ENCODE assay signal across 8 cellular contexts in genomic region chr19:42279148-42279901, GRCh38. TPM values are rescaled to one million over a fixed set of nuclear protein-coding genes. Genes with fewer than 3 reads are reported as not detected.
DNase-seq lines count a peak whose midpoint lies in the region; ATAC-seq, FAIRE-seq and TF ChIP-seq lines count a peak whose summit lies in the region.

No MANE protein-coding gene starts in this region.

- TF ChIP-seq CTCF in GM12878 (IDR thresholded peaks at IDR 0.05 in 2 of 3, conservative IDR thresholded peaks at IDR 0.05 in 1 of 3; ENCODE audit: control insufficient read depth in 2 of 3, extremely low read depth in 1 of 3, insufficient read depth in 1 of 3, low read depth in 3 of 3, low read length in 3 of 3) (no peak), upper lobe of right lung (IDR thresholded peaks at IDR 0.05) (no peak)

- ATAC-seq in Right ventricle myocardium inferior (no peak), left ventricle myocardium superior (no peak), GM12878 (no peak), upper lobe of right lung (no peak), HG03108 (IDR thresholded peaks at IDR 0.05; ENCODE audit: unreplicated experiment) (no peak), GM21381 (IDR thresholded peaks at IDR 0.05; ENCODE audit: unreplicated experiment) (no peak)

- RAD21 ChIA-PET in GM12878 (lab: Charles Lee; ENCODE audit: unreplicated experiment), result interaction anchor here (0.6 to 5.5 kb wide), 12 partner anchors 9 to 171 kb away, joined by 3 to 82 read pairs (median 6); partner anchors contain the start of genes CIC, GSK3A and ZNF526

- peaks cover 24% of the 10 kb centered on the region for H3K79me2 ChIP-seq in GM12878 (ENCODE audit: control insufficient read depth, insufficient read depth, low read length)

- CTCF ChIA-PET in GM12878 (lab: Yijun Ruan, JAX), result interaction anchor here (0.8 to 6.7 kb wide), 28 partner anchors 9 to 175 kb away, joined by 3 to 111 read pairs (median 6); partner anchors contain the start of genes CIC, ERF, GSK3A and POU2F2

- H3K27ac ChIP-seq in GM12878 (ENCODE audit: control insufficient read depth, insufficient read depth), result peak overlapping the region; percentile 55
- H3K27ac ChIP-seq in upper lobe of right lung, result peak overlapping the region; percentile 80

- no peak for TF ChIP-seq EP300 in GM12878 (IDR thresholded peaks at IDR 0.05; ENCODE audit: borderline replicate concordance in 1 of 2, control insufficient read depth in 1 of 2, low read depth in 2 of 2, low read length in 2 of 2)

- peaks cover 53% of the 10 kb centered on the region for H3K4me1 ChIP-seq in GM12878 (ENCODE audit: control insufficient read depth, insufficient read depth, low read length)
- H3K4me1 ChIP-seq in upper lobe of right lung, result peaks cover 71% of the 10 kb centered on the region

- no peaks in the 10 kb centered on the region for H3K9me3 ChIP-seq in GM12878 (replicated peaks; ENCODE audit: control insufficient read depth, insufficient read depth, low read length)
- no peaks in the 10 kb centered on the region for H3K9me3 ChIP-seq in upper lobe of right lung

- H3K4me3 ChIP-seq in GM12878, result peak overlapping the region; percentile 98
- peak overlapping the region; percentile 83 for H3K4me3 ChIP-seq in upper lobe of right lung

- peak; percentile 41 for FAIRE-seq in GM12878 (lab: Jason Lieb, UNC)

- SMC1A ChIA-PET in GM12878 (lab: Charles Lee; ENCODE audit: uncharacterized antibody, unreplicated experiment), result interaction anchor here (0.8 to 5.1 kb wide), 17 partner anchors 9 to 170 kb away, joined by 3 to 70 read pairs (median 4); partner anchors contain the start of genes CIC, GSK3A, PAFAH1B3 and POU2F2

- H4K20me1 ChIP-seq in GM12878 (ENCODE audit: control insufficient read depth, insufficient read depth), result no peaks in the 10 kb centered on the region; the same call in 1 of the 2 replicates

- no peak for TF ChIP-seq POLR2A in GM12878 (IDR thresholded peaks at IDR 0.05; ENCODE audit: low read depth, low read length)

- no peak for TF ChIP-seq RAD21 in GM12878 (IDR thresholded peaks at IDR 0.05; ENCODE audit: insufficient read depth, low read depth, low read length)

- intact Hi-C loops in Right ventricle myocardium inferior (cut with DNase I), result no loop called here
- intact Hi-C loops in left ventricle myocardium superior (cut with micrococcal nuclease), result no loop called here
- intact Hi-C loops in GM12878 (cut with micrococcal nuclease; ENCODE audit: unreplicated experiment), result no loop called here
- intact Hi-C loops in upper lobe of right lung (cut with DNase I), result no loop called here

- under 1% methylated on average over 6 of the region's 6 CpGs for WGBS in GM12878 (ENCODE audit: insufficient coverage, insufficient replicate concordance, low lambda C conversion rate, missing lambda C conversion rate)

- peaks cover 3% of the 10 kb centered on the region in 2 experiments; a peak in 3 of 4 replicates for H3K36me3 ChIP-seq in GM12878 (ENCODE audit: control insufficient read depth in 2 of 2, insufficient read depth in 2 of 2, low read length in 1 of 2)
- peaks cover 10% of the 10 kb centered on the region for H3K36me3 ChIP-seq in upper lobe of right lung

- H2AFZ ChIP-seq in GM12878 (ENCODE audit: control insufficient read depth, low read depth, low read length), result peak overlapping the region; percentile 66; the same call in 1 of the 2 replicates

- peak overlapping the region; percentile 45 for H3K9ac ChIP-seq in GM12878 (ENCODE audit: control insufficient read depth, insufficient read depth, low read length)

- TSS peak; percentile 23 for BruUV-seq in GM12878 (replicated peaks; lab: Mats Ljungman, UMichigan)

- peak overlapping the region; percentile 97 for H3K4me2 ChIP-seq in GM12878 (ENCODE audit: control insufficient read depth, insufficient read depth)

- POLR2A ChIA-PET in GM12878 (lab: Charles Lee), result interaction anchor here (0.5 to 5.1 kb wide), 8 partner anchors 9 to 1850 kb away, joined by 3 to 51 read pairs (median 4); partner anchors contain the start of genes CIC, GSK3A and POU2F2

- H3K27me3 ChIP-seq in GM12878 (replicated peaks in 1 of 2; ENCODE audit: control insufficient read depth in 2 of 2, insufficient read depth in 2 of 2, low read length in 1 of 2), result no peaks in the 10 kb centered on the region
- no peaks in the 10 kb centered on the region for H3K27me3 ChIP-seq in upper lobe of right lung

- DNase-seq in Right ventricle myocardium inferior (ENCODE audit: missing footprints) (peak; percentile 15), left ventricle myocardium superior (no peak), GM12878 (ENCODE audit: low read depth, low spot score) (no peak), medulla oblongata (ENCODE audit: extremely low spot score) (peak; percentile 74), upper lobe of right lung (no peak), NCI-H524 treated with DMSO at 0.1 percent for 48 hours (lab: John Stamatoyannopoulos, UW) (no peak)

- in situ Hi-C loops in GM12878 (cut with MboI), result loop anchor here (5.0 kb wide), 1 partner anchor 147 kb away; the partner anchor contains the start of gene POU2F2

RNA-seq across cellular contexts. Expression of gene CIC, which starts 10.3 kb away (rescaled TPM):
- total RNA-seq in Right ventricle myocardium inferior, result 34.6 TPM
- 37.1 TPM for total RNA-seq in left ventricle myocardium superior
- total RNA-seq in GM12878 (2013; cell fraction: nucleolus; rRNA removed), result 33.3 and 49.5 TPM in 2 replicates
- 8.0 and 9.5 TPM in 2 replicates for total RNA-seq in GM12878 (2014; rRNA removed)
- total RNA-seq in GM12878 (2014; rRNA removed; fragmentation: Illumina TruSeq; extraction: Trizol), result 4.3 and 6.5 TPM in 2 replicates
- total RNA-seq in GM12878 (2021), result 47.3 and 50.6 TPM in 2 replicates
- polyA plus RNA-seq in GM12878 (2011; ENCODE audit: low read depth), result 9.5 TPM
- 2.4 and 3.8 TPM in 2 replicates for polyA plus RNA-seq in GM12878 (2011; rRNA removed)
- polyA plus RNA-seq in GM12878 (2011; cell fraction: cytosol; rRNA removed), result 6.7 and 9.9 TPM in 2 replicates
- 76.7 and 94.7 TPM in 2 replicates for polyA plus RNA-seq in GM12878 (2011; cell fraction: nucleus; rRNA removed)
- 29.1 and 30.8 TPM in 2 replicates for polyA plus RNA-seq in GM12878 (2012)
- 1.7 and 7.4 TPM in 2 replicates for polyA plus RNA-seq in GM12878 (2014; fragmentation: Illumina TruSeq; extraction: Trizol)
- polyA plus RNA-seq in GM12878 (2014; fragmentation: Nextera tagmentation; extraction: Ambion mirVana), result under 1 TPM; 0.18 to 0.24 TPM
- polyA plus RNA-seq in GM12878 (2014; rRNA removed), result 24.0 and 27.7 TPM in 2 replicates
- polyA plus RNA-seq in GM12878 (2016; fragmentation: Nextera tagmentation; extraction: Ambion mirVana), result 1 to 10 TPM; 6.9 to 8.1 TPM
- polyA minus RNA-seq in GM12878 (2011; rRNA and poly(A)+ RNA removed), result 2.1 and 9.8 TPM in 2 replicates
- polyA minus RNA-seq in GM12878 (2011; cell fraction: cytosol; rRNA and poly(A)+ RNA removed), result 10.2 and 11.2 TPM in 2 replicates
- polyA minus RNA-seq in GM12878 (2011; cell fraction: nucleus; rRNA and poly(A)+ RNA removed), result 13.1 and 24.6 TPM in 2 replicates
- 76.7 TPM for total RNA-seq in upper lobe of right lung

RNA-seq across cellular contexts. Expression of gene PRR19, which starts 22.6 kb away (rescaled TPM):
- total RNA-seq in Right ventricle myocardium inferior (0.51 TPM), left ventricle myocardium superior (not detected), GM12878 (2014; rRNA removed) (0.73 and 0.82 TPM in 2 replicates), GM12878 (2014; rRNA removed; fragmentation: Illumina TruSeq; extraction: Trizol) (0.18 and 0.31 TPM in 2 replicates), GM12878 (2021) (0.80 and 1.4 TPM in 2 replicates), upper lobe of right lung (0.52 TPM)
- total RNA-seq in GM12878 (2013; cell fraction: nucleolus; rRNA removed), result 0.19 TPM in 1 of 2 replicates, not detected in the other
- 0.29 TPM for polyA plus RNA-seq in GM12878 (2011; ENCODE audit: low read depth)
- polyA plus RNA-seq in GM12878 (2011; rRNA removed) (0.15 TPM in 1 of 2 replicates, not detected in the other), GM12878 (2014; fragmentation: Illumina TruSeq; extraction: Trizol) (0.11 and 0.43 TPM in 2 replicates), GM12878 (2014; fragmentation: Nextera tagmentation; extraction: Ambion mirVana) (under 1 TPM in 1 of 2 experiments, not detected in 1; 0.09 TPM), GM12878 (2014; rRNA removed) (0.81 and 1.7 TPM in 2 replicates), GM12878 (2016; fragmentation: Nextera tagmentation; extraction: Ambion mirVana) (1 to 10 TPM; 1.1 to 1.7 TPM)
- 0.50 and 0.55 TPM in 2 replicates for polyA plus RNA-seq in GM12878 (2011; cell fraction: cytosol; rRNA removed)
- polyA plus RNA-seq in GM12878 (2011; cell fraction: nucleus; rRNA removed), result 0.38 and 0.43 TPM in 2 replicates
- polyA plus RNA-seq in GM12878 (2012), result 0.38 and 0.49 TPM in 2 replicates
- polyA minus RNA-seq in GM12878 (2011; rRNA and poly(A)+ RNA removed), result 0.21 and 0.37 TPM in 2 replicates
- polyA minus RNA-seq in GM12878 (2011; cell fraction: cytosol; rRNA and poly(A)+ RNA removed), result not detected in 2 replicates
- not detected in 2 replicates for polyA minus RNA-seq in GM12878 (2011; cell fraction: nucleus; rRNA and poly(A)+ RNA removed)

RNA-seq across cellular contexts. Expression of gene PAFAH1B3, which starts 23.1 kb away (rescaled TPM):
- total RNA-seq in Right ventricle myocardium inferior, result 3.7 TPM
- total RNA-seq in left ventricle myocardium superior, result 2.6 TPM
- 5.1 and 6.4 TPM in 2 replicates for total RNA-seq in GM12878 (2013; cell fraction: nucleolus; rRNA removed)
- 57.7 and 78.6 TPM in 2 replicates for total RNA-seq in GM12878 (2014; rRNA removed)
- total RNA-seq in GM12878 (2014; rRNA removed; fragmentation: Illumina TruSeq; extraction: Trizol), result 32.0 and 41.3 TPM in 2 replicates
- total RNA-seq in GM12878 (2021), result 68.8 and 72.9 TPM in 2 replicates
- polyA plus RNA-seq in GM12878 (2011; ENCODE audit: low read depth), result 20.5 TPM
- 8.8 and 30.5 TPM in 2 replicates for polyA plus RNA-seq in GM12878 (2011; rRNA removed)
- 57.1 and 73.1 TPM in 2 replicates for polyA plus RNA-seq in GM12878 (2011; cell fraction: cytosol; rRNA removed)
- 43.1 and 44.9 TPM in 2 replicates for polyA plus RNA-seq in GM12878 (2011; cell fraction: nucleus; rRNA removed)
- 29.8 and 33.2 TPM in 2 replicates for polyA plus RNA-seq in GM12878 (2012)
- 15.2 and 46.6 TPM in 2 replicates for polyA plus RNA-seq in GM12878 (2014; fragmentation: Illumina TruSeq; extraction: Trizol)
- 10 to 100 TPM in 1 of 2 experiments, 1 to 10 TPM in 1; 6.2 to 23.1 TPM for polyA plus RNA-seq in GM12878 (2014; fragmentation: Nextera tagmentation; extraction: Ambion mirVana)
- polyA plus RNA-seq in GM12878 (2014; rRNA removed), result 56.1 and 66.2 TPM in 2 replicates
- polyA plus RNA-seq in GM12878 (2016; fragmentation: Nextera tagmentation; extraction: Ambion mirVana), result 10 to 100 TPM; 77.7 to 79.6 TPM
- 18.4 and 30.6 TPM in 2 replicates for polyA minus RNA-seq in GM12878 (2011; rRNA and poly(A)+ RNA removed)
- polyA minus RNA-seq in GM12878 (2011; cell fraction: cytosol; rRNA and poly(A)+ RNA removed), result 14.2 and 19.0 TPM in 2 replicates
- polyA minus RNA-seq in GM12878 (2011; cell fraction: nucleus; rRNA and poly(A)+ RNA removed), result 8.0 and 13.3 TPM in 2 replicates
- total RNA-seq in upper lobe of right lung, result 13.2 TPM

RNA-seq across cellular contexts. Expression of gene ERF, which starts 24.4 kb away (rescaled TPM):
- 44.4 TPM for total RNA-seq in Right ventricle myocardium inferior
- 46.0 TPM for total RNA-seq in left ventricle myocardium superior
- total RNA-seq in GM12878 (2013; cell fraction: nucleolus; rRNA removed), result 29.9 and 31.1 TPM in 2 replicates
- 15.9 and 22.2 TPM in 2 replicates for total RNA-seq in GM12878 (2014; rRNA removed)
- 12.1 and 12.8 TPM in 2 replicates for total RNA-seq in GM12878 (2014; rRNA removed; fragmentation: Illumina TruSeq; extraction: Trizol)
- total RNA-seq in GM12878 (2021), result 51.8 and 56.3 TPM in 2 replicates
- 3.6 TPM for polyA plus RNA-seq in GM12878 (2011; ENCODE audit: low read depth)
- polyA plus RNA-seq in GM12878 (2011; rRNA removed), result 15.1 and 34.5 TPM in 2 replicates
- 23.3 and 39.9 TPM in 2 replicates for polyA plus RNA-seq in GM12878 (2011; cell fraction: cytosol; rRNA removed)
- 164 and 188 TPM in 2 replicates for polyA plus RNA-seq in GM12878 (2011; cell fraction: nucleus; rRNA removed)
- 21.7 and 22.0 TPM in 2 replicates for polyA plus RNA-seq in GM12878 (2012)
- polyA plus RNA-seq in GM12878 (2014; fragmentation: Illumina TruSeq; extraction: Trizol), result 4.9 and 17.8 TPM in 2 replicates
- under 1 TPM; 0.02 to 0.04 TPM for polyA plus RNA-seq in GM12878 (2014; fragmentation: Nextera tagmentation; extraction: Ambion mirVana)
- 33.0 and 40.2 TPM in 2 replicates for polyA plus RNA-seq in GM12878 (2014; rRNA removed)
- polyA plus RNA-seq in GM12878 (2016; fragmentation: Nextera tagmentation; extraction: Ambion mirVana), result 1 to 10 TPM; 8.3 to 8.9 TPM
- 27.0 and 49.3 TPM in 2 replicates for polyA minus RNA-seq in GM12878 (2011; rRNA and poly(A)+ RNA removed)
- polyA minus RNA-seq in GM12878 (2011; cell fraction: cytosol; rRNA and poly(A)+ RNA removed), result 19.8 and 25.4 TPM in 2 replicates
- polyA minus RNA-seq in GM12878 (2011; cell fraction: nucleus; rRNA and poly(A)+ RNA removed), result 34.6 and 45.5 TPM in 2 replicates
- total RNA-seq in upper lobe of right lung, result 53.9 TPM

RNA-seq across cellular contexts. Expression of gene TMEM145, which starts 33.8 kb away (rescaled TPM):
- total RNA-seq in Right ventricle myocardium inferior (0.16 TPM), left ventricle myocardium superior (0.64 TPM), GM12878 (2014; rRNA removed) (0.11 TPM in 1 of 2 replicates, not detected in the other), GM12878 (2014; rRNA removed; fragmentation: Illumina TruSeq; extraction: Trizol) (0.04 and 0.09 TPM in 2 replicates), GM12878 (2021) (0.48 and 0.97 TPM in 2 replicates), upper lobe of right lung (0.35 TPM)
- total RNA-seq in GM12878 (2013; cell fraction: nucleolus; rRNA removed), result 0.84 and 0.93 TPM in 2 replicates
- 0.55 TPM for polyA plus RNA-seq in GM12878 (2011; ENCODE audit: low read depth)
- polyA plus RNA-seq in GM12878 (2011; rRNA removed) (0.09 and 0.45 TPM in 2 replicates), GM12878 (2014; fragmentation: Illumina TruSeq; extraction: Trizol) (0.09 and 0.14 TPM in 2 replicates), GM12878 (2014; fragmentation: Nextera tagmentation; extraction: Ambion mirVana) (not detected), GM12878 (2014; rRNA removed) (0.20 and 1.0 TPM in 2 replicates), GM12878 (2016; fragmentation: Nextera tagmentation; extraction: Ambion mirVana) (not detected)
- 0.21 and 0.53 TPM in 2 replicates for polyA plus RNA-seq in GM12878 (2011; cell fraction: cytosol; rRNA removed)
- 3.6 and 4.1 TPM in 2 replicates for polyA plus RNA-seq in GM12878 (2011; cell fraction: nucleus; rRNA removed)
- polyA plus RNA-seq in GM12878 (2012), result 1.2 and 2.1 TPM in 2 replicates
- 0.26 and 3.4 TPM in 2 replicates for polyA minus RNA-seq in GM12878 (2011; rRNA and poly(A)+ RNA removed)
- not detected in 2 replicates for polyA minus RNA-seq in GM12878 (2011; cell fraction: cytosol; rRNA and poly(A)+ RNA removed)
- polyA minus RNA-seq in GM12878 (2011; cell fraction: nucleus; rRNA and poly(A)+ RNA removed), result 1.9 and 2.6 TPM in 2 replicates

Comparison
In these comparisons a context has a peak if more than half of its experiments do, and no peak if none do; other contexts are left out.
1. DNase-seq: peak in Right ventricle myocardium inferior (single experiment) and medulla oblongata (single experiment); none in left ventricle myocardium superior (single experiment), GM12878 (single experiment), upper lobe of right lung (single experiment) and NCI-H524 treated with DMSO at 0.1 percent for 48 hours (single experiment).